Comparison of ENCODE assay signal across 15 cellular contexts in genomic region chr11:101584129-101584515, GRCh38. TPM values are rescaled to one million over a fixed set of nuclear protein-coding genes. Genes with fewer than 3 reads are reported as not detected.
DNase-seq lines count a peak whose midpoint lies in the region; TF ChIP-seq lines count a peak whose summit lies in the region.
"Had no signal": no experiment of that assay in that cellular context is flagged by ENCODE, and none has a peak within 500 bp of the region (broad histone marks: within the 10 kb centered on the region; RNA-seq: fewer than 3 reads in every experiment).

No MANE protein-coding gene starts in this region.

- WGBS in endodermal cell (ENCODE audit: insufficient coverage in 1 of 2, insufficient read length in 1 of 2), 2 experiments, result 67 to 73% methylated on average over 6 to 8 of the region's 8 CpGs
- WGBS in testis, 2 donors, result 14 to 21% methylated on average over 8 of the region's 8 CpGs

- H3K4me3 Mint-ChIP-seq in IgD-negative memory B cell (peak overlapping the region in 3 of 4 donors; percentile 12 to 23 (median 12)), endodermal cell (peak overlapping the region; percentile 76)
- H3K4me3 Mint-ChIP-seq in activated naive CD8-positive, alpha-beta T cell treated with anti-CD3 and anti-CD28 coated beads for 36 hours, result no peak overlapping the region

- H3K27ac ChIP-seq in endodermal cell (ENCODE audit: low read depth, low read length), result no peak overlapping the region
- peak overlapping the region; percentile 70 for H3K27ac ChIP-seq in muscle layer of duodenum (ENCODE audit: low read length)
- H3K27ac ChIP-seq in testis, result no peak overlapping the region

- peaks cover 3 to 7% (median 6%) of the 10 kb centered on the region in 3 donors for H3K9me3 Mint-ChIP-seq in IgD-negative memory B cell
- H3K9me3 Mint-ChIP-seq in endodermal cell, result no peaks in the 10 kb centered on the region
- H3K9me3 Mint-ChIP-seq in activated naive CD8-positive, alpha-beta T cell treated with anti-CD3 and anti-CD28 coated beads for 36 hours, result no peaks in the 10 kb centered on the region

- intact Hi-C loops in testis (cut with DNase I; ENCODE audit: low total_unique reads), result no loop called here

- H3K27ac Mint-ChIP-seq in IgD-negative memory B cell, result peak overlapping the region in 2 of 3 donors; percentile 55 to 88
- H3K27ac Mint-ChIP-seq in endodermal cell, result no peak overlapping the region
- H3K27ac Mint-ChIP-seq in activated naive CD8-positive, alpha-beta T cell treated with anti-CD3 and anti-CD28 coated beads for 36 hours, result no peak overlapping the region
- H3K27ac Mint-ChIP-seq: activated naive CD4-positive, alpha-beta T cell treated with anti-CD3 and anti-CD28 coated beads, Interleukin-2, amount 50 U/mL, for 72 hours had no signal

- in situ Hi-C loops in HAP-1 (cut with MboI; ENCODE audit: low sequenced_read_pairs), result no loop called here

- H3K27me3 Mint-ChIP-seq in IgD-negative memory B cell, result peaks cover 19% of the 10 kb centered on the region
- H3K27me3 Mint-ChIP-seq in endodermal cell (ENCODE audit: insufficient read depth), result peaks cover 43% of the 10 kb centered on the region
- H3K27me3 Mint-ChIP-seq in activated naive CD8-positive, alpha-beta T cell treated with anti-CD3 and anti-CD28 coated beads for 36 hours, result peaks cover 33% of the 10 kb centered on the region

- H3K4me1 Mint-ChIP-seq in IgD-negative memory B cell (peaks cover 0 to 7% (median 0%) of the 10 kb centered on the region in 3 donors), endodermal cell (peaks cover 4% of the 10 kb centered on the region)
- no peaks in the 10 kb centered on the region for H3K4me1 Mint-ChIP-seq in activated naive CD8-positive, alpha-beta T cell treated with anti-CD3 and anti-CD28 coated beads for 36 hours

- H3K36me3 ChIP-seq in endodermal cell (ENCODE audit: control insufficient read depth, insufficient read depth, low read length) (no peaks in the 10 kb centered on the region), muscle layer of duodenum (ENCODE audit: control insufficient read depth in 1 of 2, insufficient read depth in 2 of 2, low read length in 2 of 2) (no peaks in the 10 kb centered on the region), testis (ENCODE audit: low read depth, missing control alignments) (no peaks in the 10 kb centered on the region), HAP-1 (replicated peaks) (no peaks in the 10 kb centered on the region)
- H3K36me3 ChIP-seq: Peyer's patch had no signal

- no peaks in the 10 kb centered on the region for H3K36me3 Mint-ChIP-seq in IgD-negative memory B cell
- no peaks in the 10 kb centered on the region for H3K36me3 Mint-ChIP-seq in endodermal cell (ENCODE audit: low read depth)
- H3K36me3 Mint-ChIP-seq in activated naive CD8-positive, alpha-beta T cell treated with anti-CD3 and anti-CD28 coated beads for 36 hours, result peaks cover 2% of the 10 kb centered on the region

- peak overlapping the region; percentile 81 for H3K4me3 ChIP-seq in endodermal cell (ENCODE audit: low read length)
- H3K4me3 ChIP-seq in muscle layer of duodenum (ENCODE audit: low read depth in 1 of 2, low read length in 2 of 2), result peak overlapping the region; percentile 62 to 83
- peak overlapping the region; percentile 55 to 73 for H3K4me3 ChIP-seq in testis
- H3K4me3 ChIP-seq in HAP-1, result no peak overlapping the region

- DNase-seq in endodermal cell (no peak), testis (no peak), nucleus accumbens (lab: John Stamatoyannopoulos, UW) (no peak), LoVo (ENCODE audit: low spot score) (no peak), HAP-1 (ENCODE audit: low spot score in 2 of 2) (no peak)
- no peak for DNase-seq in activated naive CD8-positive, alpha-beta T cell treated with anti-CD3 and anti-CD28 coated beads for 36 hours
- DNase-seq: activated CD8-positive, alpha-beta memory T cell treated with anti-CD3 and anti-CD28 coated beads for 24 hours; GF-D8; hippocampal formation; Peyer's patch had no signal

- TF ChIP-seq POLR2A in testis (IDR thresholded peaks at IDR 0.05), result no peak

- H3K9me3 ChIP-seq in endodermal cell (ENCODE audit: control insufficient read depth, low read length) (peaks cover 5% of the 10 kb centered on the region), muscle layer of duodenum (ENCODE audit: control insufficient read depth in 1 of 2, low read length in 2 of 2) (no peaks in the 10 kb centered on the region), testis (no peaks in the 10 kb centered on the region), HAP-1 (no peaks in the 10 kb centered on the region)
- H3K9me3 ChIP-seq: Peyer's patch had no signal

- no peak overlapping the region for H3K9ac ChIP-seq in endodermal cell (ENCODE audit: extremely low read depth, low read length, poor library complexity, severe bottlenecking)

- H3K4me1 ChIP-seq in endodermal cell (ENCODE audit: control insufficient read depth, insufficient read depth, low read length) (no peaks in the 10 kb centered on the region), muscle layer of duodenum (ENCODE audit: control insufficient read depth in 1 of 2, insufficient read depth in 2 of 2, low read length in 2 of 2) (peaks cover 0 to 4% of the 10 kb centered on the region in 2 donors), testis (no peaks in the 10 kb centered on the region), HAP-1 (no peaks in the 10 kb centered on the region; the same call in 1 of the 2 replicates)
- H3K4me1 ChIP-seq: Peyer's patch had no signal

- no peak for TF ChIP-seq CTCF in endodermal cell (conservative IDR thresholded peaks at IDR 0.05)
- TF ChIP-seq CTCF in testis (IDR thresholded peaks at IDR 0.05), result no peak

- H3K27me3 ChIP-seq in endodermal cell (ENCODE audit: control insufficient read depth, insufficient read depth, low read length, poor library complexity, severe bottlenecking) (peaks cover 48% of the 10 kb centered on the region), muscle layer of duodenum (ENCODE audit: low read depth, low read length) (peaks cover 6% of the 10 kb centered on the region), testis (no peaks in the 10 kb centered on the region), HAP-1 (ENCODE audit: low read depth) (no peaks in the 10 kb centered on the region)
- H3K27me3 ChIP-seq: Peyer's patch had no signal

RNA-seq across cellular contexts. Expression of gene TRPC6, which starts 0.3 kb away (rescaled TPM):
- polyA plus RNA-seq in IgD-negative memory B cell (not detected), testis (ENCODE audit: insufficient read depth, low read depth, low replicate concordance) (1.4 TPM)
- total RNA-seq in endodermal cell (1 to 10 TPM; 1.2 to 5.1 TPM), testis (1 to 10 TPM; 3.7 to 4.1 TPM)
- 0.28 TPM for polyA plus RNA-seq in endodermal cell (2013, experiment 1 of 2)
- polyA plus RNA-seq in endodermal cell (2013, experiment 2 of 2), result 0.17 TPM
- not detected for total RNA-seq in activated naive CD8-positive, alpha-beta T cell treated with anti-CD3 and anti-CD28 coated beads for 36 hours
- total RNA-seq: activated naive CD4-positive, alpha-beta T cell treated with anti-CD3 and anti-CD28 coated beads, Interleukin-2, amount 50 U/mL, for 72 hours; LHCN-M2; myocyte had no signal

Comparison
In these comparisons a context has a peak if more than half of its experiments do, and no peak if none do; other contexts are left out.
1. H3K27ac Mint-ChIP-seq: peak in IgD-negative memory B cell (2 of 3); none in endodermal cell (single experiment) and activated naive CD8-positive, alpha-beta T cell treated with anti-CD3 and anti-CD28 coated beads for 36 hours (single experiment).